ENCODE assay signal across 1 cellular context in the genomic region with DNA sequence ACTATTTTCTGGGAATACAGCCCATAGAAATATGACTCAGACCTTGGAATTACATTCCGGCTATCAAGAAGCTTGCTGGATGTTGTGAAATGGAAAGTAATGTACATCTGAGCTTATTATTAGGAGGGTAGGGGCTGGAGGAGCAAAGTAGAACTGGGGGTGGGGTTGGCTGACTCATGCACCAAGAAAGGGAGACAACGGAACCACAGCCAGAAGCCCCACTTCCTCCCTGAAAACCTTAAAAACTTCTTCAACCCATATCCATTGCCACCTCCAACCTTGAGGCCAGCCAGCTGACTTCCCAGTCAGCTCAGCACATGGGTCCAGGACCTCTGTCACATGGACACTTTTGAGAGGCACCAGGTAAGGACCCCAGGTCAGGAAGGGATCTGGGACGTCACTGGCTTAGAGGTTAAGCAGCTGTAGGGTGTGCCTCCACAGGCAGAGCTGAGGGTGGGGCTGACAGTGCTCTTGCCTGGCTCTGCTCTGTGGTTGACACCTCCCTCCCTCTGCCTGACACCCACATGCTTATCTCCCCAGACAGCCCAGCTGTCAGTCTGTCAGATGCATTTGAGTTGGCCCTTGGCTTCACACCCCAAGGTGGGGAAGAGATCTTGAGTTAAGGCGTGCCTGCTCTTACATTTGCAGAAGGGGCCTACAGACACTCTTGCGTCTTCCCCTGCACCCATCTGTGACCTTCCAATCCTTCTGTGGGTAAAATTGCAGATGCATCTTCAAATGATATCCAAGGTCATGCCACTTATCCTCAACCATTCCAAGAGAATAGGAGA.
TF ChIP-seq lines count a peak whose summit lies in the region.

No MANE protein-coding gene starts in this region.

TF ChIP-seq in HCT116, 20 proteins besides CTCF, POLR2A, EP300 and RAD21 (continued from another document):
- TF ChIP-seq, protein P1, sequence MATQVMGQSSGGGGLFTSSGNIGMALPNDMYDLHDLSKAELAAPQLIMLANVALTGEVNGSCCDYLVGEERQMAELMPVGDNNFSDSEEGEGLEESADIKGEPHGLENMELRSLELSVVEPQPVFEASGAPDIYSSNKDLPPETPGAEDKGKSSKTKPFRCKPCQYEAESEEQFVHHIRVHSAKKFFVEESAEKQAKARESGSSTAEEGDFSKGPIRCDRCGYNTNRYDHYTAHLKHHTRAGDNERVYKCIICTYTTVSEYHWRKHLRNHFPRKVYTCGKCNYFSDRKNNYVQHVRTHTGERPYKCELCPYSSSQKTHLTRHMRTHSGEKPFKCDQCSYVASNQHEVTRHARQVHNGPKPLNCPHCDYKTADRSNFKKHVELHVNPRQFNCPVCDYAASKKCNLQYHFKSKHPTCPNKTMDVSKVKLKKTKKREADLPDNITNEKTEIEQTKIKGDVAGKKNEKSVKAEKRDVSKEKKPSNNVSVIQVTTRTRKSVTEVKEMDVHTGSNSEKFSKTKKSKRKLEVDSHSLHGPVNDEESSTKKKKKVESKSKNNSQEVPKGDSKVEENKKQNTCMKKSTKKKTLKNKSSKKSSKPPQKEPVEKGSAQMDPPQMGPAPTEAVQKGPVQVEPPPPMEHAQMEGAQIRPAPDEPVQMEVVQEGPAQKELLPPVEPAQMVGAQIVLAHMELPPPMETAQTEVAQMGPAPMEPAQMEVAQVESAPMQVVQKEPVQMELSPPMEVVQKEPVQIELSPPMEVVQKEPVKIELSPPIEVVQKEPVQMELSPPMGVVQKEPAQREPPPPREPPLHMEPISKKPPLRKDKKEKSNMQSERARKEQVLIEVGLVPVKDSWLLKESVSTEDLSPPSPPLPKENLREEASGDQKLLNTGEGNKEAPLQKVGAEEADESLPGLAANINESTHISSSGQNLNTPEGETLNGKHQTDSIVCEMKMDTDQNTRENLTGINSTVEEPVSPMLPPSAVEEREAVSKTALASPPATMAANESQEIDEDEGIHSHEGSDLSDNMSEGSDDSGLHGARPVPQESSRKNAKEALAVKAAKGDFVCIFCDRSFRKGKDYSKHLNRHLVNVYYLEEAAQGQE (IDR thresholded peaks at IDR 0.05; ENCODE audit: low read depth): no peak
- TF ChIP-seq EGR1 (IDR thresholded peaks at IDR 0.05; ENCODE audit: low read depth) (no peak), FOSL1 (IDR thresholded peaks at IDR 0.05; ENCODE audit: low read depth) (peak; percentile 75; the same call in 1 of the 2 replicates), ZNF274 (IDR thresholded peaks at IDR 0.05; ENCODE audit: low read depth, low read length) (no peak), ATF3 (IDR thresholded peaks at IDR 0.05) (no peak)
